18 cellular contexts compared by ENCODE assay signal in the genomic region with DNA sequence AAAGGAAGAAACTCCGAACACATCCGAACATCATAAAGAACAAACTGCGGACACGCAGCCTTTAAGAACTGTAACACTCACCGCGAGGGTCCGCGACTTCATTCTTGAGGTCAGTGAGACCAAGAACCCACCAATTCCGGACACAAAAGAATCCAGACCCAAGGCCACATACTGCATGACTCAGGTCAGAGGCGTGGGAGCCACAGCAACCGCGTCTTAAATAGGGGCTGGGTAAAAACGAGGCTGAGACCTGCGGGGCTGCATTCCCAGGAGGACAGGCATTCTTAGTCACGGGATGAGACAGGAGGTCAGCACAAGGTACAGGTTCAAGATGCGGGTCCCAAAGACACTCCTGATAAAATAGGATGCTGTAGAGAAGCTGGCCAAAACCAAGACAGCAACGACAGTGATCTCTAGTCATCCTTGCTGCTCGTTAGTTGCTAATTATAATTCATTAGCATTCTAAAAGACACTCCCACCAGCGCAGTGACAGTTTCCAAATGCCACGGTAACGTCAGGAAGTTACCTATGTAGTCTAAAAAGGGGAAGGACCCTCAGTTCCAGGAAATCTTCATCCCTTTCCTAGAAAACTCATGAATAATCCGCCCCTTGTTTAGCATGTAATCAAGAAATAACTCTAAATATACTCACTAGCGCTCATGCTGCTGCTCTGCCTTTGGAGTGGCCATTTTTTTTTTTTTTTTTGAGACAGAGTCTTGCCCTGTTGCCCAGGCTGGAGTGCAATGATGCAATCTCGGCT. TPM values are rescaled to one million over a fixed set of nuclear protein-coding genes. Genes with fewer than 3 reads are reported as not detected.
DNase-seq lines count a peak whose midpoint lies in the region; ATAC-seq and TF ChIP-seq lines count a peak whose summit lies in the region.
"Had no signal": no experiment of that assay in that cellular context is flagged by ENCODE, and none has a peak within 500 bp of the region (broad histone marks: within the 10 kb centered on the region; RNA-seq: fewer than 3 reads in every experiment).

No MANE protein-coding gene starts in this region.

- 0 out of 2 replicates have a peak overlapping the region, but pooled peaks have one; percentile 17 for H3K4me2 ChIP-seq in BLaER1

- H3K9me3 Mint-ChIP-seq in WTC11: no peaks in the 10 kb centered on the region
- no peaks in the 10 kb centered on the region for H3K9me3 Mint-ChIP-seq in activated CD4-positive, alpha-beta T cell treated with anti-CD3 and anti-CD28 coated beads, Interleukin-2, amount 10 ng/mL, durations not matched to agents 24 days and 14 days
- H3K9me3 Mint-ChIP-seq: activated T-helper 2 cell treated with anti-CD3 and anti-CD28 coated beads, Interferon-gamma antibody, Interleukin-2, Interleukin-4, amounts not matched to agents 10 μg/mL and 5 μg/mL and 100 μg/mL, durations not matched to agents 14 hours and 24 hours and 36 hours; mesothelial cell of epicardium had no signal

- H3K36me3 Mint-ChIP-seq in WTC11: peaks cover 3% of the 10 kb centered on the region; the same call in 1 of the 2 replicates
- H3K36me3 Mint-ChIP-seq in activated CD4-positive, alpha-beta T cell treated with anti-CD3 and anti-CD28 coated beads, Interleukin-2, amount 10 ng/mL, durations not matched to agents 24 days and 14 days (ENCODE audit: low read depth): peaks cover 12% of the 10 kb centered on the region

- no peaks in the 10 kb centered on the region for H3K9me3 ChIP-seq in BLaER1
- H3K9me3 ChIP-seq: ascending aorta, HAP-1 had no signal

- H3K36me3 ChIP-seq in BLaER1: peaks cover 63% of the 10 kb centered on the region

- H3K4me1 ChIP-seq in BLaER1: peaks cover 83% of the 10 kb centered on the region
- H3K4me1 ChIP-seq: HAP-1 had no signal

- POLR2A ChIA-PET in WTC11 (lab: Charles Lee): no interaction called here

- H3K27me3 ChIP-seq in BLaER1: no peaks in the 10 kb centered on the region
- H3K27me3 ChIP-seq: ascending aorta had no signal

- CTCF ChIA-PET in WTC11 (lab: Charles Lee): interaction anchor here (0.8 to 4.2 kb wide), 3 partner anchors 35 to 445 kb away, joined by 3 to 72 read pairs (median 3); a partner anchor contains a TSS

- peaks cover 5% of the 10 kb centered on the region for H3K4me1 Mint-ChIP-seq in WTC11
- peaks cover 3% of the 10 kb centered on the region for H3K4me1 Mint-ChIP-seq in activated CD4-positive, alpha-beta T cell treated with anti-CD3 and anti-CD28 coated beads, Interleukin-2, amount 10 ng/mL, durations not matched to agents 24 days and 14 days
- H3K4me1 Mint-ChIP-seq: mesothelial cell of epicardium had no signal

- intact Hi-C loops in activated CD4-positive, alpha-beta T cell treated with anti-CD3 and anti-CD28 coated beads, Interleukin-2, amount 10 ng/mL, durations not matched to agents 24 days and 14 days (cut with micrococcal nuclease): no loop called here

- H3K4me3 ChIP-seq in BLaER1: no peak overlapping the region
- H3K4me3 ChIP-seq: ascending aorta, HAP-1 had no signal

- no peak for ATAC-seq in WTC11
- ATAC-seq: right cardiac atrium had no signal

- H3K27ac ChIP-seq in BLaER1: no peak overlapping the region
- H3K27ac ChIP-seq: ascending aorta had no signal

- peak overlapping the region; percentile 26; the same call in 1 of the 2 replicates for H3K27ac Mint-ChIP-seq in WTC11
- H3K27ac Mint-ChIP-seq in activated CD4-positive, alpha-beta T cell treated with anti-CD3 and anti-CD28 coated beads, Interleukin-2, amount 10 ng/mL, durations not matched to agents 24 days and 14 days: no peak overlapping the region
- H3K27ac Mint-ChIP-seq: activated T-helper 2 cell treated with anti-CD3 and anti-CD28 coated beads, Interferon-gamma antibody, Interleukin-2, Interleukin-4, amounts not matched to agents 10 μg/mL and 5 μg/mL and 100 μg/mL, durations not matched to agents 14 hours and 24 hours and 36 hours; mesothelial cell of epicardium had no signal

- H3K9ac ChIP-seq in BLaER1: no peak overlapping the region

- H3K4me3 Mint-ChIP-seq in WTC11: no peak overlapping the region
- H3K4me3 Mint-ChIP-seq in activated CD4-positive, alpha-beta T cell treated with anti-CD3 and anti-CD28 coated beads, Interleukin-2, amount 10 ng/mL, durations not matched to agents 24 days and 14 days: no peak overlapping the region
- H3K4me3 Mint-ChIP-seq: mesothelial cell of epicardium had no signal

- no peak for TF ChIP-seq CTCF in WTC11 (IDR thresholded peaks at IDR 0.05)

- peaks cover 19% of the 10 kb centered on the region for H4K20me1 ChIP-seq in BLaER1

- no peak for TF ChIP-seq POLR2A in erythroblast (IDR thresholded peaks at IDR 0.05; ENCODE audit: low read length)

- H3K27me3 Mint-ChIP-seq in WTC11 (ENCODE audit: low read depth): no peaks in the 10 kb centered on the region
- no peaks in the 10 kb centered on the region for H3K27me3 Mint-ChIP-seq in activated CD4-positive, alpha-beta T cell treated with anti-CD3 and anti-CD28 coated beads, Interleukin-2, amount 10 ng/mL, durations not matched to agents 24 days and 14 days

- peak; percentile 38 for DNase-seq in HT1080 (ENCODE audit: low read depth)
- no peak for DNase-seq in WTC11 (ENCODE audit: low spot score)
- DNase-seq in islet precursor cell: peak; percentile 96
- no peak for DNase-seq in anterior cingulate cortex (lab: John Stamatoyannopoulos, UW)
- no peak for DNase-seq in erythroblast (lab: John Stamatoyannopoulos, UW)
- DNase-seq in activated CD4-positive, alpha-beta T cell treated with anti-CD3 and anti-CD28 coated beads, Interleukin-2, amount 10 ng/mL, durations not matched to agents 24 days and 14 days: no peak
- DNase-seq in NAMALWA (ENCODE audit: low spot score): no peak
- DNase-seq: MM.1S; occipital lobe; Right ventricle myocardium superior; stimulated activated CD4-positive, alpha-beta T cell treated with anti-CD3 and anti-CD28 coated beads, Interleukin-2, amount 100 ng/mL, for 24 hours; substantia nigra had no signal

TF ChIP-seq in WTC11, 78 proteins besides CTCF, POLR2A, EP300 and RAD21:
- no peak for TF ChIP-seq TEAD4 (CRISPR knock-in tag; IDR thresholded peaks at IDR 0.05)
- TF ChIP-seq OVOL2 (CRISPR knock-in tag; IDR thresholded peaks at IDR 0.05; ENCODE audit: borderline replicate concordance): no peak
- no peak for TF ChIP-seq IRF2 (CRISPR knock-in tag; IDR thresholded peaks at IDR 0.05; ENCODE audit: borderline replicate concordance, low read depth)
- TF ChIP-seq, protein P1, sequence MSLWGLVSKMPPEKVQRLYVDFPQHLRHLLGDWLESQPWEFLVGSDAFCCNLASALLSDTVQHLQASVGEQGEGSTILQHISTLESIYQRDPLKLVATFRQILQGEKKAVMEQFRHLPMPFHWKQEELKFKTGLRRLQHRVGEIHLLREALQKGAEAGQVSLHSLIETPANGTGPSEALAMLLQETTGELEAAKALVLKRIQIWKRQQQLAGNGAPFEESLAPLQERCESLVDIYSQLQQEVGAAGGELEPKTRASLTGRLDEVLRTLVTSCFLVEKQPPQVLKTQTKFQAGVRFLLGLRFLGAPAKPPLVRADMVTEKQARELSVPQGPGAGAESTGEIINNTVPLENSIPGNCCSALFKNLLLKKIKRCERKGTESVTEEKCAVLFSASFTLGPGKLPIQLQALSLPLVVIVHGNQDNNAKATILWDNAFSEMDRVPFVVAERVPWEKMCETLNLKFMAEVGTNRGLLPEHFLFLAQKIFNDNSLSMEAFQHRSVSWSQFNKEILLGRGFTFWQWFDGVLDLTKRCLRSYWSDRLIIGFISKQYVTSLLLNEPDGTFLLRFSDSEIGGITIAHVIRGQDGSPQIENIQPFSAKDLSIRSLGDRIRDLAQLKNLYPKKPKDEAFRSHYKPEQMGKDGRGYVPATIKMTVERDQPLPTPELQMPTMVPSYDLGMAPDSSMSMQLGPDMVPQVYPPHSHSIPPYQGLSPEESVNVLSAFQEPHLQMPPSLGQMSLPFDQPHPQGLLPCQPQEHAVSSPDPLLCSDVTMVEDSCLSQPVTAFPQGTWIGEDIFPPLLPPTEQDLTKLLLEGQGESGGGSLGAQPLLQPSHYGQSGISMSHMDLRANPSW (CRISPR knock-in tag; conservative IDR thresholded peaks at IDR 0.05; ENCODE audit: low read depth): no peak
- TF ChIP-seq ATF1 (CRISPR knock-in tag; IDR thresholded peaks at IDR 0.05): no peak
- no peak for TF ChIP-seq CBFB (CRISPR knock-in tag; IDR thresholded peaks at IDR 0.05; ENCODE audit: low read depth)
- TF ChIP-seq ZNF232 (CRISPR knock-in tag; IDR thresholded peaks at IDR 0.05): no peak
- TF ChIP-seq GRHL2 (CRISPR knock-in tag; IDR thresholded peaks at IDR 0.05; ENCODE audit: insufficient replicate concordance, severe bottlenecking): no peak
- TF ChIP-seq, protein P2, sequence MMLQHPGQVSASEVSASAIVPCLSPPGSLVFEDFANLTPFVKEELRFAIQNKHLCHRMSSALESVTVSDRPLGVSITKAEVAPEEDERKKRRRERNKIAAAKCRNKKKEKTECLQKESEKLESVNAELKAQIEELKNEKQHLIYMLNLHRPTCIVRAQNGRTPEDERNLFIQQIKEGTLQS (CRISPR knock-in tag; conservative IDR thresholded peaks at IDR 0.05): no peak
- TF ChIP-seq ELF4 (CRISPR knock-in tag; IDR thresholded peaks at IDR 0.05; ENCODE audit: low read depth): no peak
- no peak for TF ChIP-seq ZNF121 (CRISPR knock-in tag; IDR thresholded peaks at IDR 0.05)

RNA-seq across cellular contexts. Expression of a gene that starts 19.3 kb away (rescaled TPM):
- 21.0 and 28.4 TPM in 2 replicates for total RNA-seq in HT1080 (2014; rRNA removed; shearing (Covaris generic))
- polyA plus RNA-seq in HT1080 (2015; cell fraction: cytosol; rRNA removed): 9.3 and 9.5 TPM in 2 replicates
- polyA plus RNA-seq in HT1080 (2015; cell fraction: nucleus; rRNA removed): 57.7 and 63.0 TPM in 2 replicates
- total RNA-seq in WTC11 (2021): 25.6 to 29.4 TPM (median 27.9 TPM) in 3 replicates
- total RNA-seq in activated CD4-positive, alpha-beta T cell treated with anti-CD3 and anti-CD28 coated beads, Interleukin-2, amount 10 ng/mL, durations not matched to agents 24 days and 14 days: 42.2 and 44.4 TPM in 2 replicates

Comparison
In these comparisons a context has a peak if more than half of its experiments do, and no peak if none do; other contexts are left out.
1. DNase-seq: peak in HT1080 (single experiment) and islet precursor cell (single experiment); none in WTC11 (single experiment), anterior cingulate cortex (0 of 58), erythroblast (0 of 2), activated CD4-positive, alpha-beta T cell treated with anti-CD3 and anti-CD28 coated beads, Interleukin-2, amount 10 ng/mL, durations not matched to agents 24 days and 14 days (single experiment) and NAMALWA (single experiment).